1 cellular context compared by ENCODE assay signal in genomic region chr1:174021611-174022079, GRCh38.
TF ChIP-seq lines count a peak whose summit lies in the region.

No MANE protein-coding gene starts in this region.

TF ChIP-seq in HEK293, 187 proteins besides CTCF, POLR2A, EP300 and RAD21 (continued from another document and continues in another):
- peak; percentile 55 for TF ChIP-seq ZXDB (tag by site-specific recombination; IDR thresholded peaks at IDR 0.05)
- no peak for TF ChIP-seq ZNF664 (tag by site-specific recombination; IDR thresholded peaks at IDR 0.05)
- no peak for TF ChIP-seq ZNF544 (tag by site-specific recombination; IDR thresholded peaks at IDR 0.05)
- peak; percentile 61; the same call in 1 of the 2 replicates for TF ChIP-seq KLF7 (tag by site-specific recombination; IDR thresholded peaks at IDR 0.05; ENCODE audit: borderline replicate concordance)
- no peak for TF ChIP-seq ZNF624 (tag by site-specific recombination; IDR thresholded peaks at IDR 0.05)
- TF ChIP-seq PRDM10 (tag by site-specific recombination; IDR thresholded peaks at IDR 0.05): peak; percentile 9; the same call in 1 of the 2 replicates
- TF ChIP-seq ZNF747 (tag by site-specific recombination; IDR thresholded peaks at IDR 0.05): no peak
- TF ChIP-seq KLF10 (tag by site-specific recombination; IDR thresholded peaks at IDR 0.05): no peak
- TF ChIP-seq GLIS1 (tag by site-specific recombination; IDR thresholded peaks at IDR 0.05): peak; percentile 32
- no peak for TF ChIP-seq ZBTB1 (tag by site-specific recombination; IDR thresholded peaks at IDR 0.05)
- TF ChIP-seq, protein P1, sequence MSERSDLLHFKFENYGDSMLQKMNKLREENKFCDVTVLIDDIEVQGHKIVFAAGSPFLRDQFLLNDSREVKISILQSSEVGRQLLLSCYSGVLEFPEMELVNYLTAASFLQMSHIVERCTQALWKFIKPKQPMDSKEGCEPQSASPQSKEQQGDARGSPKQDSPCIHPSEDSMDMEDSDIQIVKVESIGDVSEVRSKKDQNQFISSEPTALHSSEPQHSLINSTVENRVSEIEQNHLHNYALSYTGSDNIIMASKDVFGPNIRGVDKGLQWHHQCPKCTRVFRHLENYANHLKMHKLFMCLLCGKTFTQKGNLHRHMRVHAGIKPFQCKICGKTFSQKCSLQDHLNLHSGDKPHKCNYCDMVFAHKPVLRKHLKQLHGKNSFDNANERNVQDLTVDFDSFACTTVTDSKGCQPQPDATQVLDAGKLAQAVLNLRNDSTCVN (tag by site-specific recombination; optimal IDR thresholded peaks at IDR 0.05): peak; percentile 61
- TF ChIP-seq, protein P2, sequence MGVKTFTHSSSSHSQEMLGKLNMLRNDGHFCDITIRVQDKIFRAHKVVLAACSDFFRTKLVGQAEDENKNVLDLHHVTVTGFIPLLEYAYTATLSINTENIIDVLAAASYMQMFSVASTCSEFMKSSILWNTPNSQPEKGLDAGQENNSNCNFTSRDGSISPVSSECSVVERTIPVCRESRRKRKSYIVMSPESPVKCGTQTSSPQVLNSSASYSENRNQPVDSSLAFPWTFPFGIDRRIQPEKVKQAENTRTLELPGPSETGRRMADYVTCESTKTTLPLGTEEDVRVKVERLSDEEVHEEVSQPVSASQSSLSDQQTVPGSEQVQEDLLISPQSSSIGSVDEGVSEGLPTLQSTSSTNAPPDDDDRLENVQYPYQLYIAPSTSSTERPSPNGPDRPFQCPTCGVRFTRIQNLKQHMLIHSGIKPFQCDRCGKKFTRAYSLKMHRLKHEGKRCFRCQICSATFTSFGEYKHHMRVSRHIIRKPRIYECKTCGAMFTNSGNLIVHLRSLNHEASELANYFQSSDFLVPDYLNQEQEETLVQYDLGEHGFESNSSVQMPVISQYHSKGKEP (tag by site-specific recombination; IDR thresholded peaks at IDR 0.05): no peak
- no peak for TF ChIP-seq ZFP3 (tag by site-specific recombination; IDR thresholded peaks at IDR 0.05; ENCODE audit: low read depth)
- no peak for TF ChIP-seq ZSCAN23 (tag by site-specific recombination; IDR thresholded peaks at IDR 0.05)
- no peak for TF ChIP-seq ZNF18 (tag by site-specific recombination; IDR thresholded peaks at IDR 0.05)
- 0 out of 2 replicates have a peak, but pooled peaks have one; percentile 13 for TF ChIP-seq ZNF629 (tag by site-specific recombination; IDR thresholded peaks at IDR 0.05)
- peak; percentile 33; the same call in 1 of the 2 replicates for TF ChIP-seq KLF1 (tag by site-specific recombination; IDR thresholded peaks at IDR 0.05)
- peak; percentile 88 for TF ChIP-seq EGR2 (tag by site-specific recombination; IDR thresholded peaks at IDR 0.05; ENCODE audit: low read depth)
- TF ChIP-seq ZNF626 (tag by site-specific recombination; IDR thresholded peaks at IDR 0.05): no peak
- peak; percentile 18; the same call in 1 of the 2 replicates for TF ChIP-seq SP7 (tag by site-specific recombination; IDR thresholded peaks at IDR 0.05)
- TF ChIP-seq ZNF391 (tag by site-specific recombination; IDR thresholded peaks at IDR 0.05; ENCODE audit: borderline replicate concordance, low read depth): 0 out of 2 replicates have a peak, but pooled peaks have one; percentile 45
- peak; percentile 55; the same call in 1 of the 2 replicates for TF ChIP-seq ZSCAN16 (tag by site-specific recombination; IDR thresholded peaks at IDR 0.05)
- no peak for TF ChIP-seq MZF1 (tag by site-specific recombination; IDR thresholded peaks at IDR 0.05; ENCODE audit: borderline replicate concordance)
- TF ChIP-seq, protein P3, sequence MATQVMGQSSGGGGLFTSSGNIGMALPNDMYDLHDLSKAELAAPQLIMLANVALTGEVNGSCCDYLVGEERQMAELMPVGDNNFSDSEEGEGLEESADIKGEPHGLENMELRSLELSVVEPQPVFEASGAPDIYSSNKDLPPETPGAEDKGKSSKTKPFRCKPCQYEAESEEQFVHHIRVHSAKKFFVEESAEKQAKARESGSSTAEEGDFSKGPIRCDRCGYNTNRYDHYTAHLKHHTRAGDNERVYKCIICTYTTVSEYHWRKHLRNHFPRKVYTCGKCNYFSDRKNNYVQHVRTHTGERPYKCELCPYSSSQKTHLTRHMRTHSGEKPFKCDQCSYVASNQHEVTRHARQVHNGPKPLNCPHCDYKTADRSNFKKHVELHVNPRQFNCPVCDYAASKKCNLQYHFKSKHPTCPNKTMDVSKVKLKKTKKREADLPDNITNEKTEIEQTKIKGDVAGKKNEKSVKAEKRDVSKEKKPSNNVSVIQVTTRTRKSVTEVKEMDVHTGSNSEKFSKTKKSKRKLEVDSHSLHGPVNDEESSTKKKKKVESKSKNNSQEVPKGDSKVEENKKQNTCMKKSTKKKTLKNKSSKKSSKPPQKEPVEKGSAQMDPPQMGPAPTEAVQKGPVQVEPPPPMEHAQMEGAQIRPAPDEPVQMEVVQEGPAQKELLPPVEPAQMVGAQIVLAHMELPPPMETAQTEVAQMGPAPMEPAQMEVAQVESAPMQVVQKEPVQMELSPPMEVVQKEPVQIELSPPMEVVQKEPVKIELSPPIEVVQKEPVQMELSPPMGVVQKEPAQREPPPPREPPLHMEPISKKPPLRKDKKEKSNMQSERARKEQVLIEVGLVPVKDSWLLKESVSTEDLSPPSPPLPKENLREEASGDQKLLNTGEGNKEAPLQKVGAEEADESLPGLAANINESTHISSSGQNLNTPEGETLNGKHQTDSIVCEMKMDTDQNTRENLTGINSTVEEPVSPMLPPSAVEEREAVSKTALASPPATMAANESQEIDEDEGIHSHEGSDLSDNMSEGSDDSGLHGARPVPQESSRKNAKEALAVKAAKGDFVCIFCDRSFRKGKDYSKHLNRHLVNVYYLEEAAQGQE (tag by site-specific recombination; IDR thresholded peaks at IDR 0.05): peak; percentile 31; the same call in 1 of the 2 replicates
- no peak for TF ChIP-seq ZNF777 (tag by site-specific recombination; IDR thresholded peaks at IDR 0.05; ENCODE audit: borderline replicate concordance)
- no peak for TF ChIP-seq ZNF404 (tag by site-specific recombination; IDR thresholded peaks at IDR 0.05)
- TF ChIP-seq, protein P4, sequence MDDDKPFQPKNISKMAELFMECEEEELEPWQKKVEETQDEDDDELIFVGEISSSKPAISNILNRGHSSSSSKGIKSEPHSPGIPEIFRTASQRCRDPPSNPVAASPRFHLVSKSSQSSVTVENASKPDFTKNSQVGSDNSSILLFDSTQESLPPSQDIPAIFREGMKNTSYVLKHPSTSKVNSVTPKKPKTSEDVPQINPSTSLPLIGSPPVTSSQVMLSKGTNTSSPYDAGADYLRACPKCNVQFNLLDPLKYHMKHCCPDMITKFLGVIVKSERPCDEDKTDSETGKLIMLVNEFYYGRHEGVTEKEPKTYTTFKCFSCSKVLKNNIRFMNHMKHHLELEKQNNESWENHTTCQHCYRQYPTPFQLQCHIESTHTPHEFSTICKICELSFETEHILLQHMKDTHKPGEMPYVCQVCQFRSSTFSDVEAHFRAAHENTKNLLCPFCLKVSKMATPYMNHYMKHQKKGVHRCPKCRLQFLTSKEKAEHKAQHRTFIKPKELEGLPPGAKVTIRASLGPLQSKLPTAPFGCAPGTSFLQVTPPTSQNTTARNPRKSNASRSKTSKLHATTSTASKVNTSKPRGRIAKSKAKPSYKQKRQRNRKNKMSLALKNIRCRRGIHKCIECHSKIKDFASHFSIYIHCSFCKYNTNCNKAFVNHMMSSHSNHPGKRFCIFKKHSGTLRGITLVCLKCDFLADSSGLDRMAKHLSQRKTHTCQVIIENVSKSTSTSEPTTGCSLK (tag by site-specific recombination; IDR thresholded peaks at IDR 0.05): no peak
- TF ChIP-seq ATF2 (tag by site-specific recombination; IDR thresholded peaks at IDR 0.05; ENCODE audit: low read depth): no peak
- no peak for TF ChIP-seq ZBTB7A (tag by site-specific recombination; IDR thresholded peaks at IDR 0.05; ENCODE audit: low read depth)
- TF ChIP-seq, protein P5, sequence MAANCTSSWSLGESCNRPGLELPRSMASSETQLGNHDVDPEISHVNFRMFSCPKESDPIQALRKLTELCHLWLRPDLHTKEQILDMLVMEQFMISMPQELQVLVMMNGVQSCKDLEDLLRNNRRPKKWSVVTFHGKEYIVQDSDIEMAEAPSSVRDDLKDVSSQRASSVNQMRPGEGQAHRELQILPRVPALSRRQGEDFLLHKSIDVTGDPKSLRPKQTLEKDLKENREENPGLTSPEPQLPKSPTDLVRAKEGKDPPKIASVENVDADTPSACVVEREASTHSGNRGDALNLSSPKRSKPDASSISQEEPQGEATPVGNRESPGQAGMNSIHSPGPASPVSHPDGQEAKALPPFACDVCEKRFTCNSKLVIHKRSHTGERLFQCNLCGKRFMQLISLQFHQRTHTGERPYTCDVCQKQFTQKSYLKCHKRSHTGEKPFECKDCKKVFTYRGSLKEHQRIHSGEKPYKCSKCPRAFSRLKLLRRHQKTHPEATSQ (tag by site-specific recombination; IDR thresholded peaks at IDR 0.05): no peak
- TF ChIP-seq ZNF112 (tag by site-specific recombination; IDR thresholded peaks at IDR 0.05): no peak
- TF ChIP-seq, protein P6, sequence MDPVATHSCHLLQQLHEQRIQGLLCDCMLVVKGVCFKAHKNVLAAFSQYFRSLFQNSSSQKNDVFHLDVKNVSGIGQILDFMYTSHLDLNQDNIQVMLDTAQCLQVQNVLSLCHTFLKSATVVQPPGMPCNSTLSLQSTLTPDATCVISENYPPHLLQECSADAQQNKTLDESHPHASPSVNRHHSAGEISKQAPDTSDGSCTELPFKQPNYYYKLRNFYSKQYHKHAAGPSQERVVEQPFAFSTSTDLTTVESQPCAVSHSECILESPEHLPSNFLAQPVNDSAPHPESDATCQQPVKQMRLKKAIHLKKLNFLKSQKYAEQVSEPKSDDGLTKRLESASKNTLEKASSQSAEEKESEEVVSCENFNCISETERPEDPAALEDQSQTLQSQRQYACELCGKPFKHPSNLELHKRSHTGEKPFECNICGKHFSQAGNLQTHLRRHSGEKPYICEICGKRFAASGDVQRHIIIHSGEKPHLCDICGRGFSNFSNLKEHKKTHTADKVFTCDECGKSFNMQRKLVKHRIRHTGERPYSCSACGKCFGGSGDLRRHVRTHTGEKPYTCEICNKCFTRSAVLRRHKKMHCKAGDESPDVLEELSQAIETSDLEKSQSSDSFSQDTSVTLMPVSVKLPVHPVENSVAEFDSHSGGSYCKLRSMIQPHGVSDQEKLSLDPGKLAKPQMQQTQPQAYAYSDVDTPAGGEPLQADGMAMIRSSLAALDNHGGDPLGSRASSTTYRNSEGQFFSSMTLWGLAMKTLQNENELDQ (tag by site-specific recombination; IDR thresholded peaks at IDR 0.05; ENCODE audit: low read depth): no peak
- no peak for TF ChIP-seq ZNF132 (tag by site-specific recombination; IDR thresholded peaks at IDR 0.05; ENCODE audit: borderline replicate concordance)
